Comparison of ENCODE assay signal across 7 cellular contexts in the genomic region with DNA sequence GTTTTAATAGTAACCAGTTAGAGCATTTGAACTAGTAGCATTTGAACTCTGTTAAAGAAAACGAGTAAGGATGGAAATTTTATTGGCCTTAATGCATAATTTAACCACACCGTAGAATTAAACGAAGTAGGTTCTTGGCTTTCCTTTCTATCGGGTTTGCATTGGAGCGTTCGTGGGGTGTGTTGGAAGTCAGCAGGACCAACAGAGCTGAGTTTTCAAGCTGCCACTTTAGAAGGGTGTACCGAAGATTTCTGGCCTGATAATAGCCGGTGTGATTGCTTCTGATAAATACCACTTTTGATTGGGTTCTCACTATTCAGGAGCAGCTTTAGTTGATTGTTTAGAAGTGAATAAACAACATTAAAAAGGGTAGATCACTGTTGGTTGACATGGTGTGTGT. TPM values are rescaled to one million over a fixed set of nuclear protein-coding genes. Genes with fewer than 3 reads are reported as not detected.
DNase-seq lines count a peak whose midpoint lies in the region; ATAC-seq and TF ChIP-seq lines count a peak whose summit lies in the region.

No MANE protein-coding gene starts in this region.

- no peaks in the 10 kb centered on the region for H3K9me2 ChIP-seq in MM.1S (replicated peaks; ENCODE audit: insufficient read depth, low read length)

- H3K9ac ChIP-seq in MM.1S (ENCODE audit: low read length) (peak overlapping the region; percentile 45; the same call in 1 of the 2 replicates), muscle layer of colon (ENCODE audit: low read length) (peak overlapping the region; percentile 93)

- H3K79me2 ChIP-seq in MM.1S (ENCODE audit: low read length) = peaks cover 33% of the 10 kb centered on the region

- peak overlapping the region; percentile 68 for H3K4me2 ChIP-seq in MM.1S (ENCODE audit: low read depth, low read length)

- H3K36me3 ChIP-seq in MM.1S (replicated peaks; ENCODE audit: insufficient read depth, low read length) (no peaks in the 10 kb centered on the region), muscle layer of colon (ENCODE audit: insufficient read depth, low read length) (no peaks in the 10 kb centered on the region)

- no peaks in the 10 kb centered on the region for H3K9me3 ChIP-seq in MM.1S (replicated peaks; ENCODE audit: insufficient read depth, low read length)
- no peaks in the 10 kb centered on the region for H3K9me3 ChIP-seq in muscle layer of colon (ENCODE audit: low read length)

- H3K4me1 ChIP-seq in MM.1S (ENCODE audit: low read length) (no peaks in the 10 kb centered on the region), muscle layer of colon (ENCODE audit: insufficient read depth, low read length) (peaks cover 16% of the 10 kb centered on the region)

- DNase-seq in G401 (ENCODE audit: low spot score) (peak; percentile 66), MM.1S (no peak), cerebellum (ENCODE audit: low spot score) (peak; percentile 19), NCI-H1436 treated with DMSO at 0.1 percent for 48 hours (lab: John Stamatoyannopoulos, UW) (no peak)
- DNase-seq in stimulated activated CD4-positive, alpha-beta T cell treated with anti-CD3 and anti-CD28 coated beads, Interleukin-12 subunit alpha, Interleukin-12 subunit beta, amount 100 ng/mL, for 4 hours = no peak

- no peak for ATAC-seq in HG02970 (IDR thresholded peaks at IDR 0.05; ENCODE audit: low FRiP score, unreplicated experiment)

- H3K27ac ChIP-seq in MM.1S (ENCODE audit: low read length) = no peak overlapping the region
- H3K27ac ChIP-seq in muscle layer of colon (ENCODE audit: low read depth, low read length) = peak overlapping the region; percentile 94

- H3F3A ChIP-seq in MM.1S (ENCODE audit: insufficient read depth, low read length) = no peaks in the 10 kb centered on the region

- TF ChIP-seq CTCF in MM.1S (IDR thresholded peaks at IDR 0.05; ENCODE audit: low read length) = no peak

- H4K20me1 ChIP-seq in MM.1S (ENCODE audit: insufficient read depth, low read length) = no peaks in the 10 kb centered on the region

- H3K27me3 ChIP-seq in MM.1S (replicated peaks; ENCODE audit: insufficient read depth, low read length) (no peaks in the 10 kb centered on the region), muscle layer of colon (ENCODE audit: control insufficient read depth in 1 of 2, insufficient read depth in 2 of 2, low read length in 2 of 2) (no peaks in the 10 kb centered on the region)

- in situ Hi-C loops in G401 (cut with HindIII; ENCODE audit: low sequenced_read_pairs) = no loop called here

- peak overlapping the region; percentile 70 for H3K4me3 ChIP-seq in MM.1S (ENCODE audit: low read length)
- H3K4me3 ChIP-seq in muscle layer of colon (ENCODE audit: low read depth in 1 of 2, low read length in 2 of 2) = peak overlapping the region; percentile 77 to 97

- peak overlapping the region; percentile 63; the same call in 1 of the 2 replicates for H2AFZ ChIP-seq in MM.1S (ENCODE audit: low read length)

RNA-seq across cellular contexts. Expression of gene GPSM2, which starts 1.1 kb away (rescaled TPM):
- 28.2 and 29.3 TPM in 2 replicates for total RNA-seq in G401 (2014; rRNA removed; shearing (Covaris generic))
- 48.0 TPM for total RNA-seq in cerebellum

RNA-seq across cellular contexts. Expression of gene AKNAD1, which starts 21.0 kb away (rescaled TPM):
- not detected in 2 replicates for total RNA-seq in G401 (2014; rRNA removed; shearing (Covaris generic))
- 1.3 TPM for total RNA-seq in cerebellum

Comparison
In these comparisons a context has a peak if more than half of its experiments do, and no peak if none do; other contexts are left out.
1. DNase-seq: peak in G401 (single experiment) and cerebellum (single experiment); none in MM.1S (single experiment), stimulated activated CD4-positive, alpha-beta T cell treated with anti-CD3 and anti-CD28 coated beads, Interleukin-12 subunit alpha, Interleukin-12 subunit beta, amount 100 ng/mL, for 4 hours (single experiment) and NCI-H1436 treated with DMSO at 0.1 percent for 48 hours (single experiment).